In the genomic region with DNA sequence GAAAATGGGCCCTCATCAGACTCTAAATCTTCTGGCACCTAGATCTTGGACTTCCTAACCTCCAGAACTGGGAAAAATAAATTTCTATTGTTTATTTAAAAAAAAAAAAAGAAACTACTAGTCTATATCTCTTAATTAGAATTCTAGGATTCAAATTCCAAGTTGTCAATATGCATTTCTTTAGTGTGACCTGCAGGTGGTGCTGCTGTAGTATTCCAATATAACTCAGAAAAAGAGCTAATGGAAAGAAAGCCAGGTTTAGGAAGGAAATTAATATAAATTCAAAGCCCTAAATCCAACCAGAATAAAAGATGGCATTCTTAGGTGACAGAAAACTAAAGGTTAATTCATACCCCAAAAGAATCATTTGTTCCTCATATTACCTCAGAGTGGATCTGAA, we compare ENCODE assay signal across 9 cellular contexts.
A peak's percentile ranks its signal among the peaks of the same experiment; 100 is the strongest.
DNase-seq lines count a peak whose midpoint lies in the region; ATAC-seq, FAIRE-seq and TF ChIP-seq lines count a peak whose summit lies in the region.
"Had no signal": no experiment of that assay in that cellular context is flagged by ENCODE, and none has a peak within 500 bp of the region (broad histone marks: within the 10 kb centered on the region; RNA-seq: fewer than 3 reads in every experiment).

No MANE protein-coding gene starts in this region.

- H3K9me2 ChIP-seq in MM.1S (replicated peaks; ENCODE audit: insufficient read depth, low read length), result no peaks in the 10 kb centered on the region

- H3F3A ChIP-seq in MM.1S (ENCODE audit: insufficient read depth, low read length), result no peaks in the 10 kb centered on the region

- no peak for FAIRE-seq in bronchial epithelial cell (lab: Jason Lieb, UNC)

- H3K27me3 ChIP-seq in MM.1S (replicated peaks; ENCODE audit: insufficient read depth, low read length) (no peaks in the 10 kb centered on the region), bronchial epithelial cell (ENCODE audit: control insufficient read depth, insufficient read depth, low read length) (no peaks in the 10 kb centered on the region), upper lobe of left lung (peaks cover 0 to 4% (median 0%) of the 10 kb centered on the region in 4 donors)

- H3K9me3 Mint-ChIP-seq in nephron progenitor cell, result peaks cover 44% of the 10 kb centered on the region

- H3K27ac ChIP-seq in MM.1S (ENCODE audit: low read length), result no peak overlapping the region
- H3K27ac ChIP-seq in upper lobe of left lung, result no peak overlapping the region
- H3K27ac ChIP-seq: skin epidermis had no signal

- H3K9ac ChIP-seq in MM.1S (ENCODE audit: low read length), result no peak overlapping the region

- H3K9me3 ChIP-seq in MM.1S (replicated peaks; ENCODE audit: insufficient read depth, low read length), result no peaks in the 10 kb centered on the region
- H3K9me3 ChIP-seq in upper lobe of left lung, result no peaks in the 10 kb centered on the region

- H3K4me2 ChIP-seq in MM.1S (ENCODE audit: low read depth, low read length), result no peak overlapping the region

- TF ChIP-seq POLR2A in upper lobe of left lung (IDR thresholded peaks at IDR 0.05), result no peak

- H3K4me1 ChIP-seq in MM.1S (ENCODE audit: low read length) (no peaks in the 10 kb centered on the region), upper lobe of left lung (no peaks in the 10 kb centered on the region)

- no peak overlapping the region for H3K4me3 Mint-ChIP-seq in nephron progenitor cell

- TF ChIP-seq EP300 in upper lobe of left lung (IDR thresholded peaks at IDR 0.05), result no peak

- ATAC-seq in upper lobe of left lung (ENCODE audit: low FRiP score in 2 of 2) (no peak), HG03442 (IDR thresholded peaks at IDR 0.05; ENCODE audit: unreplicated experiment) (no peak)

- H3K4me3 ChIP-seq in MM.1S (ENCODE audit: low read length), result no peak overlapping the region
- H3K4me3 ChIP-seq in bronchial epithelial cell (ENCODE audit: low read depth, low read length), result no peak overlapping the region
- H3K4me3 ChIP-seq in upper lobe of left lung, result no peak overlapping the region
- H3K4me3 ChIP-seq: skin epidermis had no signal

- H3K27ac Mint-ChIP-seq in nephron progenitor cell, result no peak overlapping the region

- no peaks in the 10 kb centered on the region for H3K27me3 Mint-ChIP-seq in nephron progenitor cell (ENCODE audit: low read depth, poor library complexity)

- H3K79me2 ChIP-seq in MM.1S (ENCODE audit: low read length), result no peaks in the 10 kb centered on the region

- H4K20me1 ChIP-seq in MM.1S (ENCODE audit: insufficient read depth, low read length), result no peaks in the 10 kb centered on the region

- H3K36me3 Mint-ChIP-seq in nephron progenitor cell (ENCODE audit: low read depth), result no peaks in the 10 kb centered on the region

- in situ Hi-C loops in G401 (cut with HindIII; ENCODE audit: low sequenced_read_pairs), result no loop called here

- H3K36me3 ChIP-seq in MM.1S (replicated peaks; ENCODE audit: insufficient read depth, low read length) (no peaks in the 10 kb centered on the region), bronchial epithelial cell (ENCODE audit: control insufficient read depth, insufficient read depth, low read length) (no peaks in the 10 kb centered on the region), upper lobe of left lung (no peaks in the 10 kb centered on the region)

- TF ChIP-seq CTCF in MM.1S (IDR thresholded peaks at IDR 0.05; ENCODE audit: low read length), result peak; percentile 15
- no peak for TF ChIP-seq CTCF in bronchial epithelial cell (IDR thresholded peaks at IDR 0.05; ENCODE audit: insufficient read depth, low read length, severe bottlenecking)
- peak; percentile 26 for TF ChIP-seq CTCF in nephron progenitor cell (IDR thresholded peaks at IDR 0.05)
- TF ChIP-seq CTCF in upper lobe of left lung (IDR thresholded peaks at IDR 0.05), result no peak

- DNase-seq in G401 (ENCODE audit: low spot score) (peak; percentile 1), MM.1S (no peak), bronchial epithelial cell (ENCODE audit: low read depth) (peak; percentile 8), nephron progenitor cell (no peak), upper lobe of left lung (no peak), NCI-H748 treated with DMSO at 0.1 percent for 48 hours (lab: John Stamatoyannopoulos, UW) (no peak)
- DNase-seq: activated T-cell treated with anti-CD3 and anti-CD28 coated beads, Interleukin-2, amount 50 U/mL, for 48 hours had no signal

- no peaks in the 10 kb centered on the region for H3K4me1 Mint-ChIP-seq in nephron progenitor cell

- H2AFZ ChIP-seq in MM.1S (ENCODE audit: low read length), result no peak overlapping the region

Comparison
In these comparisons a context has a peak if more than half of its experiments do, and no peak if none do; other contexts are left out.
1. DNase-seq: peak in G401 (single experiment) and bronchial epithelial cell (single experiment); none in MM.1S (single experiment), nephron progenitor cell (single experiment), upper lobe of left lung (0 of 2) and NCI-H748 treated with DMSO at 0.1 percent for 48 hours (single experiment).
2. CTCF ChIP-seq: peak in MM.1S (single experiment) and nephron progenitor cell (single experiment); none in bronchial epithelial cell (single experiment) and upper lobe of left lung (0 of 6).